8 cellular contexts compared by ENCODE assay signal in genomic region chr13:30306762-30307193, GRCh38.
DNase-seq lines count a peak whose midpoint lies in the region; ATAC-seq and TF ChIP-seq lines count a peak whose summit lies in the region.

No MANE protein-coding gene starts in this region.

- no peaks in the 10 kb centered on the region for H3F3A ChIP-seq in OCI-LY1 (ENCODE audit: insufficient read depth, low read length)

- no peaks in the 10 kb centered on the region for H3K9me2 ChIP-seq in OCI-LY1 (ENCODE audit: low read depth, low read length)

- H3K4me2 ChIP-seq in OCI-LY1 (ENCODE audit: low read length): peak overlapping the region; percentile 69

- H4K20me1 ChIP-seq in OCI-LY1 (ENCODE audit: insufficient read depth, low read length): no peaks in the 10 kb centered on the region

- H3K79me2 ChIP-seq in OCI-LY1 (ENCODE audit: insufficient read depth, low read length): peaks cover 41% of the 10 kb centered on the region

- H3K27ac ChIP-seq in OCI-LY1 (ENCODE audit: low read depth, low read length, poor library complexity, severe bottlenecking): peak overlapping the region; percentile 55

- no peaks in the 10 kb centered on the region for H3K27me3 ChIP-seq in OCI-LY1 (ENCODE audit: insufficient read depth, low read length)

- H3K4me1 ChIP-seq in OCI-LY1 (ENCODE audit: insufficient read depth, low read length, severe bottlenecking): peaks cover 54% of the 10 kb centered on the region

- DNase-seq in DMS 273 (lab: John Stamatoyannopoulos, UW; ENCODE audit: unreplicated experiment) (peak; percentile 95), HuH-7.5 (ENCODE audit: low spot score) (peak; percentile 52), activated T-cell treated with anti-CD3 and anti-CD28 coated beads for 1 hour (ENCODE audit: low read depth) (peak; percentile 84), epithelial cell of esophagus (ENCODE audit: low read depth) (peak; percentile 90), midbrain (lab: John Stamatoyannopoulos, UW) (peak; percentile 94)
- peak; percentile 82 to 85 for DNase-seq in stimulated activated CD8-positive, alpha-beta memory T cell treated with anti-CD3 and anti-CD28 coated beads, Interleukin-15, amount 100 ng/mL, for 48 hours (ENCODE audit: low read depth in 2 of 2)

- H2AFZ ChIP-seq in OCI-LY1 (ENCODE audit: low read length): no peak overlapping the region; the same call in 1 of the 2 replicates

- no peaks in the 10 kb centered on the region for H3K9me3 ChIP-seq in OCI-LY1 (ENCODE audit: low read length)

- TF ChIP-seq CTCF in OCI-LY1 (IDR thresholded peaks at IDR 0.05; ENCODE audit: low read length): no peak
- no peak for TF ChIP-seq CTCF in epithelial cell of esophagus (IDR thresholded peaks at IDR 0.05; ENCODE audit: insufficient read depth, low read depth, low read length, missing control alignments)

- peak overlapping the region; percentile 98 for H3K9ac ChIP-seq in OCI-LY1 (ENCODE audit: low read length)

- ATAC-seq in GM21528 (IDR thresholded peaks at IDR 0.05; ENCODE audit: low FRiP score, unreplicated experiment): peak; percentile 92

- H3K4me3 ChIP-seq in OCI-LY1 (ENCODE audit: low read depth, low read length, poor library complexity, severe bottlenecking) (peak overlapping the region; percentile 97), epithelial cell of esophagus (ENCODE audit: low read length) (peak overlapping the region; percentile 71)

- H3K36me3 ChIP-seq in OCI-LY1 (ENCODE audit: insufficient read depth, low read length): no peaks in the 10 kb centered on the region

Comparison
In these comparisons a context has a peak if more than half of its experiments do, and no peak if none do; other contexts are left out.
1. Peak in every context shown above with its lines: DNase-seq, ATAC-seq, H3K4me3 ChIP-seq and H3K27ac ChIP-seq.